9 cellular contexts compared by ENCODE assay signal in genomic region chr1:244445320-244446181, GRCh38. TPM values are rescaled to one million over a fixed set of nuclear protein-coding genes. Genes with fewer than 3 reads are reported as not detected.
DNase-seq lines count a peak whose midpoint lies in the region; ATAC-seq and TF ChIP-seq lines count a peak whose summit lies in the region.
"Had no signal": no experiment of that assay in that cellular context is flagged by ENCODE, and none has a peak within 500 bp of the region (broad histone marks: within the 10 kb centered on the region; RNA-seq: fewer than 3 reads in every experiment).

No MANE protein-coding gene starts in this region.

- no peak for TF ChIP-seq POLR2A in Peyer's patch (IDR thresholded peaks at IDR 0.05)

- DNase-seq in AG20443 (ENCODE audit: low spot score): peak; percentile 21
- DNase-seq in NCI-H526 (lab: John Stamatoyannopoulos, UW): peak; percentile 11 to 32
- DNase-seq in Peyer's patch: no peak
- DNase-seq in T1000 (lab: John Stamatoyannopoulos, UW): no peak
- DNase-seq in putamen (ENCODE audit: low spot score): no peak
- DNase-seq: foreskin keratinocyte had no signal

- H3K27me3 ChIP-seq in ectodermal cell (ENCODE audit: control insufficient read depth, insufficient read depth, low read length, poor library complexity, severe bottlenecking): no peaks in the 10 kb centered on the region
- H3K27me3 ChIP-seq in Peyer's patch: no peaks in the 10 kb centered on the region
- H3K27me3 ChIP-seq: foreskin keratinocyte had no signal

- H3K4me3 ChIP-seq in ectodermal cell (ENCODE audit: insufficient read depth, low read depth, low read length): no peak overlapping the region
- no peak overlapping the region for H3K4me3 ChIP-seq in Peyer's patch

- H3K27ac ChIP-seq in ectodermal cell (ENCODE audit: insufficient read depth, low read depth, low read length, poor library complexity, severe bottlenecking): peak overlapping the region; percentile 22
- peak overlapping the region in 2 of 4 donors; percentile 18 to 51 for H3K27ac ChIP-seq in Peyer's patch
- H3K27ac ChIP-seq: foreskin keratinocyte had no signal

- no peak overlapping the region for H3K4me3 Mint-ChIP-seq in nephron

- H3K36me3 Mint-ChIP-seq in nephron (ENCODE audit: low read depth): peaks cover 4% of the 10 kb centered on the region

- no peak for ATAC-seq in GM19463 (IDR thresholded peaks at IDR 0.05; ENCODE audit: unreplicated experiment)

- TF ChIP-seq CTCF in nephron (IDR thresholded peaks at IDR 0.05; ENCODE audit: unreplicated experiment in 3 of 3) (no peak), Peyer's patch (IDR thresholded peaks at IDR 0.05) (no peak)

- H3K9me3 ChIP-seq in ectodermal cell (ENCODE audit: control insufficient read depth, low read length) (no peaks in the 10 kb centered on the region), Peyer's patch (no peaks in the 10 kb centered on the region)

- H3K27ac Mint-ChIP-seq in nephron: peak overlapping the region; percentile 44 to 79 (median 69)

- H3K36me3 ChIP-seq in ectodermal cell (ENCODE audit: control insufficient read depth, insufficient read depth, low read length) (no peaks in the 10 kb centered on the region), Peyer's patch (no peaks in the 10 kb centered on the region)

- no peaks in the 10 kb centered on the region for H3K27me3 Mint-ChIP-seq in nephron (ENCODE audit: low read depth)

- peaks cover 40% of the 10 kb centered on the region for H3K4me1 Mint-ChIP-seq in nephron

- 89% methylated on average over 2 of the region's 2 CpGs; no CpG with 5 or more reads in 1 of the 2 experiments for WGBS in ectodermal cell, 2 experiments

- no peaks in the 10 kb centered on the region for H3K9me3 Mint-ChIP-seq in nephron

- H3K4me1 ChIP-seq in ectodermal cell (ENCODE audit: control insufficient read depth, insufficient read depth, low read length) (peaks cover 38% of the 10 kb centered on the region), Peyer's patch (peaks cover 0 to 50% (median 5%) of the 10 kb centered on the region in 4 donors)

RNA-seq across cellular contexts. Expression of gene ADSS2, which starts 6.2 kb away (rescaled TPM):
- 77.5 TPM for polyA plus RNA-seq in ectodermal cell (2013, experiment 1 of 4)
- polyA plus RNA-seq in ectodermal cell (2013, experiment 2 of 4): 95.7 TPM
- polyA plus RNA-seq in ectodermal cell (2013, experiment 3 of 4): 59.6 TPM
- polyA plus RNA-seq in ectodermal cell (2013, experiment 4 of 4): 67.3 TPM
- 10 to 100 TPM; 26.9 to 47.0 (median 30.4) TPM for total RNA-seq in Peyer's patch

RNA-seq across cellular contexts. Expression of gene CATSPERE, which starts 15.5 kb away (rescaled TPM):
- 0.61 TPM for polyA plus RNA-seq in ectodermal cell (2013, experiment 1 of 4)
- polyA plus RNA-seq in ectodermal cell (2013, experiment 2 of 4): 0.64 TPM
- 0.32 TPM for polyA plus RNA-seq in ectodermal cell (2013, experiment 3 of 4)
- 0.45 TPM for polyA plus RNA-seq in ectodermal cell (2013, experiment 4 of 4)
- total RNA-seq in Peyer's patch: 1 to 10 TPM in 2 of 4 donors, under 1 TPM in 1, not detected in 1; 0.18 to 9.3 (median 1.2) TPM

Comparison
In these comparisons a context has a peak if more than half of its experiments do, and no peak if none do; other contexts are left out.
1. DNase-seq: peak in AG20443 (single experiment) and NCI-H526 (2 of 2); none in Peyer's patch (0 of 3), T1000 (single experiment) and putamen (single experiment).